In the genomic region with DNA sequence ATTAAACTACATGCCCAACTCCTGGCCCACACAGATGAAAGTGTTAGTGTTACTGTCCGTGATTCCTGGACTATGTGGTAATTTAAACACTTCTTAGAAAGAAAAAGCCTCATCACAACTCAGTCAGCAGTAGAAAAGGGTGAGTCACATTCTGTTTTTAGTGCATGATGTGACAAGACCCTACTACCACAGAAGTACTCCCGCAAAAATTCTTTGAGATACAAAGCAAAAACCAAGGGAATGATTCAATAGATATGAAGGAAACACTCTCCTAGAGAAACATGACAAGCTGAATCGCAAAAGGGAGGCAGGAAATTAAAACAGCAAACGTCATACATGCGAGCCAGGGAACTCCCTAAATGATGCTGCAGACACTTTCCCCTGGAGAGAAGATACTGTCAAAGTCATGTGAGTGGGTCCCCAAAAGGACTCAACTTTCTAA, we compare ENCODE assay signal across 1 cellular context.
TF ChIP-seq lines count a peak whose summit lies in the region.

No MANE protein-coding gene starts in this region.

TF ChIP-seq in IMR-90, 13 proteins besides CTCF, POLR2A, EP300 and RAD21 (continued from another document):
- TF ChIP-seq, protein P1, sequence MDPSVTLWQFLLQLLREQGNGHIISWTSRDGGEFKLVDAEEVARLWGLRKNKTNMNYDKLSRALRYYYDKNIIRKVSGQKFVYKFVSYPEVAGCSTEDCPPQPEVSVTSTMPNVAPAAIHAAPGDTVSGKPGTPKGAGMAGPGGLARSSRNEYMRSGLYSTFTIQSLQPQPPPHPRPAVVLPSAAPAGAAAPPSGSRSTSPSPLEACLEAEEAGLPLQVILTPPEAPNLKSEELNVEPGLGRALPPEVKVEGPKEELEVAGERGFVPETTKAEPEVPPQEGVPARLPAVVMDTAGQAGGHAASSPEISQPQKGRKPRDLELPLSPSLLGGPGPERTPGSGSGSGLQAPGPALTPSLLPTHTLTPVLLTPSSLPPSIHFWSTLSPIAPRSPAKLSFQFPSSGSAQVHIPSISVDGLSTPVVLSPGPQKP (IDR thresholded peaks at IDR 0.05; ENCODE audit: borderline replicate concordance, low read depth, low read length), result no peak
- peak; percentile 59 for TF ChIP-seq BHLHE40 (IDR thresholded peaks at IDR 0.05; ENCODE audit: low read depth, low read length)
- peak; percentile 91 for TF ChIP-seq FOS (IDR thresholded peaks at IDR 0.05; ENCODE audit: low read depth, low read length)
- peak; percentile 92 for TF ChIP-seq NFE2L2 (IDR thresholded peaks at IDR 0.05; ENCODE audit: low read depth, low read length)
